In the genomic region with DNA sequence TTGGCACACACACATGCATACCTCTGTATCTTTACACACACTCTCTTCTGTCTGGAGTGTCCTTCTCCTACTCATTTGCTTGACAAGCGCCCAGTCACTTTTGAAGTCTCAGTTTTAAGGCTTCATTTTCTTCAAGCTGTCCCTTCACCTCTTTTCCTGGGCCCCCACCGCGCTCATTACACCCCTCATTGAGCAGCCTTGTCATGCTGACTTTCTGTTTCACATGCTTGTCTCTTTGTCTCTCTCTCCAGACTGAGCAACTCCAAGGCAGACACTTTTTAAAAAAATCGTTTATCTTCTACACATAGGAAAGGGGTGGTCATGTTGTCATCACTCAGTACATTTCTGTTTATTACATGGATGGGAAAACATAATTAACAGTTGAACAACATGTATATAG, we compare ENCODE assay signal across 22 cellular contexts.
A peak's percentile ranks its signal among the peaks of the same experiment; 100 is the strongest.
DNase-seq lines count a peak whose midpoint lies in the region; ATAC-seq lines count a peak whose summit lies in the region.
"Had no signal": no experiment of that assay in that cellular context is flagged by ENCODE, and none has a peak within 500 bp of the region (broad histone marks: within the 10 kb centered on the region; RNA-seq: fewer than 3 reads in every experiment).

No MANE protein-coding gene starts in this region.

- no peaks in the 10 kb centered on the region for H3K27me3 Mint-ChIP-seq in memory B cell
- H3K27me3 Mint-ChIP-seq: activated B cell treated with CpG ODN at 0.5 μM for 24 hours; activated naive CD8-positive, alpha-beta T cell treated with anti-CD3 and anti-CD28 coated beads for 36 hours; type B pancreatic cell had no signal

- no peaks in the 10 kb centered on the region for H3K9me3 Mint-ChIP-seq in memory B cell
- H3K9me3 Mint-ChIP-seq: activated B cell treated with CpG ODN at 0.5 μM for 24 hours; activated naive CD8-positive, alpha-beta T cell treated with anti-CD3 and anti-CD28 coated beads for 36 hours; neural progenitor cell; type B pancreatic cell had no signal

- peak overlapping the region; percentile 33 for H3K27ac Mint-ChIP-seq in memory B cell
- H3K27ac Mint-ChIP-seq: activated B cell treated with CpG ODN at 0.5 μM for 24 hours; activated naive CD8-positive, alpha-beta T cell treated with anti-CD3 and anti-CD28 coated beads for 36 hours; neural progenitor cell; type B pancreatic cell had no signal

- peak; percentile 72 for ATAC-seq in GM18873 (IDR thresholded peaks at IDR 0.05; ENCODE audit: low FRiP score, unreplicated experiment)
- ATAC-seq in GM21447 (IDR thresholded peaks at IDR 0.05; ENCODE audit: unreplicated experiment) = peak; percentile 72
- ATAC-seq in HG02981 (IDR thresholded peaks at IDR 0.05; ENCODE audit: unreplicated experiment) = peak; percentile 65
- ATAC-seq in memory B cell (ENCODE audit: low read depth) = no peak
- ATAC-seq: sciatic nerve had no signal

- H3K36me3 Mint-ChIP-seq in memory B cell = peaks cover 22% of the 10 kb centered on the region
- H3K36me3 Mint-ChIP-seq: activated naive CD8-positive, alpha-beta T cell treated with anti-CD3 and anti-CD28 coated beads for 36 hours had no signal

- DNase-seq in memory B cell (ENCODE audit: low spot score in 2 of 2) (no peak), HuH-7 (ENCODE audit: low spot score) (no peak), GM03348 (ENCODE audit: low spot score) (no peak), A172 (ENCODE audit: low spot score) (no peak), DMS79 (lab: John Stamatoyannopoulos, UW) (no peak)
- DNase-seq: activated B cell treated with CpG ODN at 0.5 μM for 24 hours; activated naive CD8-positive, alpha-beta T cell treated with anti-CD3 and anti-CD28 coated beads for 36 hours; BE2C; DMS153; foreskin fibroblast; GOT3; Kasumi-1; NCI-H187; NCI-H69; Peyer's patch; stimulated activated CD4-positive, alpha-beta T cell treated with anti-CD3 and anti-CD28 coated beads, Interleukin-4, amount 100 ng/mL, for 24 hours had no signal

- peaks cover 24% of the 10 kb centered on the region for H3K4me1 Mint-ChIP-seq in memory B cell
- H3K4me1 Mint-ChIP-seq: activated naive CD8-positive, alpha-beta T cell treated with anti-CD3 and anti-CD28 coated beads for 36 hours had no signal

- H3K4me3 Mint-ChIP-seq in memory B cell = no peak overlapping the region
- H3K4me3 Mint-ChIP-seq: activated B cell treated with CpG ODN at 0.5 μM for 24 hours; activated naive CD8-positive, alpha-beta T cell treated with anti-CD3 and anti-CD28 coated beads for 36 hours; neural progenitor cell; type B pancreatic cell had no signal
